9 cellular contexts compared by ENCODE assay signal in genomic region chr5:176700239-176700847, GRCh38. TPM values are rescaled to one million over a fixed set of nuclear protein-coding genes. Genes with fewer than 3 reads are reported as not detected.
DNase-seq lines count a peak whose midpoint lies in the region; ATAC-seq and TF ChIP-seq lines count a peak whose summit lies in the region.
"Had no signal": no experiment of that assay in that cellular context is flagged by ENCODE, and none has a peak within 500 bp of the region (broad histone marks: within the 10 kb centered on the region; RNA-seq: fewer than 3 reads in every experiment).

No MANE protein-coding gene starts in this region.

- H3K27me3 ChIP-seq in cardiac muscle cell, result peaks cover 11% of the 10 kb centered on the region
- peaks cover 0 to 68% (median 6%) of the 10 kb centered on the region in 3 donors for H3K27me3 ChIP-seq in psoas muscle (ENCODE audit: insufficient read depth in 3 of 3, low read length in 2 of 3)

- no peak overlapping the region for H3K4me3 Mint-ChIP-seq in stimulated activated memory B cell treated with anti-CD40 and anti-IgM and Interleukin-4, amounts not matched to agents 10 μg/mL and 1 μg/mL and 100 μg/mL, for 72 hours

- H3K4me3 ChIP-seq in cardiac muscle cell, result no peak overlapping the region
- H3K4me3 ChIP-seq in epithelial cell of esophagus (ENCODE audit: low read length), result no peak overlapping the region
- H3K4me3 ChIP-seq in psoas muscle, result no peak overlapping the region

- H3K4me1 Mint-ChIP-seq in stimulated activated memory B cell treated with anti-CD40 and anti-IgM and Interleukin-4, amounts not matched to agents 10 μg/mL and 1 μg/mL and 100 μg/mL, for 72 hours, result no peaks in the 10 kb centered on the region

- H3K27ac ChIP-seq in cardiac muscle cell (no peak overlapping the region), psoas muscle (no peak overlapping the region)

- H3K9me3 ChIP-seq in cardiac muscle cell (ENCODE audit: low read depth) (no peaks in the 10 kb centered on the region), psoas muscle (no peaks in the 10 kb centered on the region)

- intact Hi-C loops in Right ventricle myocardium inferior (cut with DNase I), result no loop called here
- intact Hi-C loops in psoas muscle (cut with DNase I), result no loop called here

- H3K36me3 ChIP-seq in cardiac muscle cell (no peaks in the 10 kb centered on the region), psoas muscle (ENCODE audit: insufficient read depth in 1 of 2, low read depth in 1 of 2) (no peaks in the 10 kb centered on the region)

- H3K9me3 Mint-ChIP-seq in stimulated activated memory B cell treated with anti-CD40 and anti-IgM and Interleukin-4, amounts not matched to agents 10 μg/mL and 1 μg/mL and 100 μg/mL, for 72 hours, result no peaks in the 10 kb centered on the region

- ATAC-seq in Right ventricle myocardium inferior (no peak), HG03280 (IDR thresholded peaks at IDR 0.05; ENCODE audit: unreplicated experiment) (no peak), psoas muscle (no peak)
- peak; percentile 39 for ATAC-seq in stimulated activated memory B cell treated with anti-CD40 and anti-IgM and Interleukin-4, amounts not matched to agents 10 μg/mL and 1 μg/mL and 100 μg/mL, for 72 hours

- TF ChIP-seq CTCF in cardiac muscle cell (IDR thresholded peaks at IDR 0.05; ENCODE audit: low read depth, low read length) (peak; percentile 34), epithelial cell of esophagus (IDR thresholded peaks at IDR 0.05; ENCODE audit: insufficient read depth, low read depth, low read length, missing control alignments) (no peak), psoas muscle (IDR thresholded peaks at IDR 0.05) (no peak)

- H3K27me3 Mint-ChIP-seq in stimulated activated memory B cell treated with anti-CD40 and anti-IgM and Interleukin-4, amounts not matched to agents 10 μg/mL and 1 μg/mL and 100 μg/mL, for 72 hours, result peaks cover 93% of the 10 kb centered on the region

- H3K27ac Mint-ChIP-seq in stimulated activated memory B cell treated with anti-CD40 and anti-IgM and Interleukin-4, amounts not matched to agents 10 μg/mL and 1 μg/mL and 100 μg/mL, for 72 hours, result no peak overlapping the region

- no peaks in the 10 kb centered on the region for H3K36me3 Mint-ChIP-seq in stimulated activated memory B cell treated with anti-CD40 and anti-IgM and Interleukin-4, amounts not matched to agents 10 μg/mL and 1 μg/mL and 100 μg/mL, for 72 hours

- peak; percentile 12 to 48 for DNase-seq in cardiac muscle cell (ENCODE audit: low read depth in 1 of 2, low spot score in 1 of 2)
- DNase-seq in Right ventricle myocardium inferior (ENCODE audit: missing footprints), result no peak
- peak; percentile 79 for DNase-seq in NCI-H69 (lab: John Stamatoyannopoulos, UW)
- DNase-seq in epithelial cell of esophagus (ENCODE audit: low read depth), result peak; percentile 12
- DNase-seq in NCI-H2171 treated with DMSO at 0.1 percent for 48 hours (lab: John Stamatoyannopoulos, UW), result no peak
- no peak for DNase-seq in psoas muscle
- DNase-seq: NCI-H510A treated with DMSO at 0.1 percent for 48 hours had no signal

- no peaks in the 10 kb centered on the region for H3K4me1 ChIP-seq in cardiac muscle cell (ENCODE audit: low read depth)
- no peaks in the 10 kb centered on the region for H3K4me1 ChIP-seq in psoas muscle

- WGBS in psoas muscle, 3 donors, result 29 to 41% (median 32%) methylated on average over 16 of the region's 16 CpGs

RNA-seq across cellular contexts. Expression of gene TSPAN17, which starts 53.1 kb away (rescaled TPM):
- total RNA-seq in cardiac muscle cell (30.2 and 42.6 TPM in 2 replicates), Right ventricle myocardium inferior (30.0 TPM), psoas muscle (10 to 100 TPM; 22.5 to 31.2 (median 28.2) TPM)
- polyA plus RNA-seq in cardiac muscle cell (32.0 and 32.3 TPM in 2 replicates), psoas muscle (10 to 100 TPM; 24.1 to 51.9 (median 25.8) TPM)

Comparison
In these comparisons a context has a peak if more than half of its experiments do, and no peak if none do; other contexts are left out.
1. DNase-seq: peak in cardiac muscle cell (2 of 2), NCI-H69 (single experiment) and epithelial cell of esophagus (single experiment); none in Right ventricle myocardium inferior (single experiment), NCI-H2171 treated with DMSO at 0.1 percent for 48 hours (single experiment) and psoas muscle (0 of 2).